In the genomic region with DNA sequence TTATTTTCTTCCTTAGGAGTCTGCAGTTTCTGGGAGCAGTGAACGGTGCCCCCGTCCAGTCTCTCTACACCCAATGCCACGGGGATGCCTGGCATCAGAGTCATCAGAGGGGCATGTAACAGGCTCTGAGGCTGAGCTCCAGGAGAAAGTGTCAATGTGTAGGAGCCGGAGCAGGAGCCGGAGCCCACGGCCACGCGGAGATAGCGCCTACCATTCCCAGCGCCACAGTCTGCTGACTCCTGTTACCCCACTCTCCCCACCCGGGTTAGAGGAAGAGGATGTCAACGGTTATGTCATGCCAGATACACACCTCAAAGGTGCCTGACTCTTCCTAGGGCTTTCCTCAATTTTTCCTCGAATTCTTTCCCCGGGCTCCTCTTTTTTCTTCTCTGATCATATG, we compare ENCODE assay signal across 15 cellular contexts.
"Had no signal": no experiment of that assay in that cellular context is flagged by ENCODE, and none has a peak within 500 bp of the region (broad histone marks: within the 10 kb centered on the region; RNA-seq: fewer than 3 reads in every experiment).

No MANE protein-coding gene starts in this region.

- H3K9me3 ChIP-seq: adrenal gland, esophagus squamous epithelium, neutrophil, pancreas, upper lobe of right lung had no signal

- H3K27ac ChIP-seq: adrenal gland, neutrophil, pancreas had no signal

- H3K27me3 Mint-ChIP-seq: stimulated activated memory B cell treated with anti-CD40 and anti-IgM and Interleukin-4, amounts not matched to agents 10 μg/mL and 1 μg/mL and 100 μg/mL, for 72 hours had no signal

- H3K4me3 Mint-ChIP-seq: stimulated activated memory B cell treated with anti-CD40 and anti-IgM and Interleukin-4, amounts not matched to agents 10 μg/mL and 1 μg/mL and 100 μg/mL, for 72 hours had no signal

- ATAC-seq: left ventricle myocardium superior; pancreas; sciatic nerve; stimulated activated memory B cell treated with anti-CD40 and anti-IgM and Interleukin-4, amounts not matched to agents 10 μg/mL and 1 μg/mL and 100 μg/mL, for 72 hours; upper lobe of right lung had no signal

- H3K27ac Mint-ChIP-seq: stimulated activated memory B cell treated with anti-CD40 and anti-IgM and Interleukin-4, amounts not matched to agents 10 μg/mL and 1 μg/mL and 100 μg/mL, for 72 hours had no signal

- H3K27me3 ChIP-seq: adrenal gland, esophagus squamous epithelium, pancreas, upper lobe of right lung had no signal

- DNase-seq: activated CD4-positive, alpha-beta T cell treated with anti-CD3 and anti-CD28 coated beads, Interleukin-2, amount 50 U/mL, for 1 hour; activated CD8-positive, alpha-beta memory T cell treated with anti-CD3 and anti-CD28 coated beads, Interleukin-2, amount 50 U/mL, for 4 hours; activated naive CD4-positive, alpha-beta T cell treated with Interleukin-2 at 50 U/mL for 16 hours; adrenal gland; effector CD4-positive, alpha-beta T cell; esophagus squamous epithelium; left ventricle myocardium superior; pancreas; stimulated activated CD4-positive, alpha-beta T cell treated with anti-CD3 and anti-CD28 coated beads, Interleukin-4, amount 100 ng/mL, for 24 hours; SW 1271; T1000; upper lobe of right lung had no signal

- H3K9me3 Mint-ChIP-seq: stimulated activated memory B cell treated with anti-CD40 and anti-IgM and Interleukin-4, amounts not matched to agents 10 μg/mL and 1 μg/mL and 100 μg/mL, for 72 hours had no signal
